Comparison of ENCODE assay signal across 9 cellular contexts in the genomic region with DNA sequence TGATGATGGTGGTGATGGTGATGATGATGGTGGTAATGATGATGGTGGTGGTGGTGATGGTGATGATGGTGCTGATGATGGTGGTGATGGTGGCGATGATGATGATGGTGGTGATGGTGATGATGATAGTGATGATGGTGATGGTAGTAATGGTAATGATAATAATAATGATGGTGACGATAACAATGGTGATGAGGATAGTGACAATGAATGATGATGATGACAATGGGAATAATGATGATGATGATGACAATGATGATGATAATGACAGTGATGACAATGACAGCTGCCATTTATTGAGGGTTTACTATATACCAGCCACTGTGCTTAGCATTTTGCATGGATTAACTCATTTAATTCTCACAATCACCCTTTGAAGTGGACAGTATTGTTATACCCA.
"Had no signal": no experiment of that assay in that cellular context is flagged by ENCODE, and none has a peak within 500 bp of the region (broad histone marks: within the 10 kb centered on the region; RNA-seq: fewer than 3 reads in every experiment).

No MANE protein-coding gene starts in this region.

- H3K4me3 ChIP-seq: GM23248, K562 had no signal

- DNase-seq: GM23248, GOT3, H9, HCEC 1CT, HFFc6, KG1 had no signal

- ATAC-seq: K562 had no signal

- H2AFZ ChIP-seq: GM23248 had no signal

- H3K9ac ChIP-seq: GM23248 had no signal

- H3K27ac ChIP-seq: GM23248, HL-60 had no signal

- FAIRE-seq: H54 had no signal
